ENCODE assay signal across 8 cellular contexts in the genomic region with DNA sequence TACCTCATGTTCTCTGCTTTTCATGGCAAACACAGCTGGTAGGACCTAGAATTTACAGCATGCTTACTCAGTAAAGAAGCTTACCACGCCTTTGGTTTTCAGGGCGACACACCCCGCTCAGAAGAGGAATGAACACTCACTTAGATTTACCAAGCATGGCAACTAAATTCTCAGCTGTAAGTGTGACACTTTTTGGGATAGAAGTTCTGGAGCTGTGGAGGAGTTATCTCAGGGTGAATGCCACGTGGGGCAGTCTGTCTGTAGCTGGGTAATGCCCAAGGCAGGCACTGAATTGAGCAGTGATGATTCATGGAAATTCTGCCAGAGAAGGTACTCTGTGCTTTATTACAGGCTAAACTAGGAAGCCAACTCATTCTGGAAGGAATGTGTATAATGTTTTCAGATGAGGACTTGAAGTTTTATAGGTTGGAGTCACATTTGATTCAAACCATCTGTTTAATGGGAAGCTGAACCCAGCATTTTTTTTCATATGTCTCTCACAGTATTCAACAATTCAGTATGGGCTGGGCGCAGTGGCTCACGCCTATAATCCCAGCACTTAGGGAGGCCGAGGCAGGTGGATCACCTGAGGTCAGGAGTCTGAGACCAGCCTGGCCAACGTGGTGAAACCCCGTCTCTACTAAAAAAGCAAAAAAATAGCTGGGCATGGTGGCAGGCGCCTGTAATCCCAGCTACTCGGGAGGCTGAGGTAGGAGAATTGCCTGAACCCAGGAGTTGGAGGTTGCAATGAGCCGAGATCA. TPM values are rescaled to one million over a fixed set of nuclear protein-coding genes. Genes with fewer than 3 reads are reported as not detected.
DNase-seq lines count a peak whose midpoint lies in the region; ATAC-seq and TF ChIP-seq lines count a peak whose summit lies in the region.
"Had no signal": no experiment of that assay in that cellular context is flagged by ENCODE, and none has a peak within 500 bp of the region (broad histone marks: within the 10 kb centered on the region; RNA-seq: fewer than 3 reads in every experiment).

No MANE protein-coding gene starts in this region.

- TF ChIP-seq POLR2A in upper lobe of left lung (IDR thresholded peaks at IDR 0.05) = no peak

- WGBS in upper lobe of left lung, 2 donors = 66 to 71% methylated on average over 12 of the region's 12 CpGs

- no peak overlapping the region for H3K4me3 ChIP-seq in upper lobe of left lung

- H3K9me3 ChIP-seq in upper lobe of left lung = no peaks in the 10 kb centered on the region

- no peak for TF ChIP-seq CTCF in upper lobe of left lung (IDR thresholded peaks at IDR 0.05)

- peak overlapping the region in 3 of 4 donors; percentile 1 to 36 (median 18) for H3K27ac ChIP-seq in upper lobe of left lung

- DNase-seq in HS-5 (ENCODE audit: low read depth) (peak; percentile 99), astrocyte of the hippocampus (ENCODE audit: low read depth, low spot score) (peak; percentile 95), kidney tubule cell (ENCODE audit: low spot score) (peak; percentile 96), upper lobe of left lung (no peak), NCI-H128 (lab: John Stamatoyannopoulos, UW; ENCODE audit: unreplicated experiment) (no peak), globus pallidus (ENCODE audit: low spot score) (no peak)
- DNase-seq: activated CD4-positive, alpha-beta T cell treated with anti-CD3 and anti-CD28 coated beads, Interleukin-2, amount 50 U/mL, for 48 hours had no signal

- no peaks in the 10 kb centered on the region for H3K36me3 ChIP-seq in upper lobe of left lung

- H3K27me3 ChIP-seq in upper lobe of left lung = no peaks in the 10 kb centered on the region

- peaks cover 9 to 17% (median 12%) of the 10 kb centered on the region in 4 donors for H3K4me1 ChIP-seq in upper lobe of left lung

- ATAC-seq in upper lobe of left lung (ENCODE audit: low FRiP score in 2 of 2) (peak in 1 of 2 donors; percentile 48), HG02884 (IDR thresholded peaks at IDR 0.05; ENCODE audit: unreplicated experiment) (no peak)

- no peak for TF ChIP-seq EP300 in upper lobe of left lung (IDR thresholded peaks at IDR 0.05)

RNA-seq across cellular contexts. Expression of a gene that starts 3.5 kb away (rescaled TPM):
- total RNA-seq in upper lobe of left lung = 10 to 100 TPM in 1 of 6 donors, 1 to 10 TPM in 5; 5.2 to 13.5 (median 7.3) TPM

Comparison
In these comparisons a context has a peak if more than half of its experiments do, and no peak if none do; other contexts are left out.
1. DNase-seq: peak in HS-5 (single experiment), astrocyte of the hippocampus (single experiment) and kidney tubule cell (single experiment); none in upper lobe of left lung (0 of 2), NCI-H128 (single experiment) and globus pallidus (single experiment).